ENCODE assay signal across 13 cellular contexts in genomic region chr3:124557433-124558232, GRCh38.
DNase-seq lines count a peak whose midpoint lies in the region; ATAC-seq, FAIRE-seq and TF ChIP-seq lines count a peak whose summit lies in the region.
"Had no signal": no experiment of that assay in that cellular context is flagged by ENCODE, and none has a peak within 500 bp of the region (broad histone marks: within the 10 kb centered on the region; RNA-seq: fewer than 3 reads in every experiment).

No MANE protein-coding gene starts in this region.

- H3K4me1 ChIP-seq in A549 = peaks cover 33% of the 10 kb centered on the region
- H3K4me1 ChIP-seq in upper lobe of right lung = peaks cover 17% of the 10 kb centered on the region
- peaks cover 0 to 32% (median 25%) of the 10 kb centered on the region in 9 donors for H3K4me1 ChIP-seq in heart right ventricle

- TF ChIP-seq POLR2A in A549 (IDR thresholded peaks at IDR 0.05; ENCODE audit: low read length) = no peak

- no peak for TF ChIP-seq EP300 in A549 (IDR thresholded peaks at IDR 0.05)
- TF ChIP-seq EP300 in Ishikawa (IDR thresholded peaks at IDR 0.05; ENCODE audit: borderline replicate concordance) = 0 out of 2 replicates have a peak, but pooled peaks have one; percentile 55

- H3K4me2 ChIP-seq in A549 = peak overlapping the region; percentile 29
- H3K4me2 ChIP-seq: GM23338 had no signal

- 33% methylated on average over 5 of the region's 5 CpGs for WGBS in A549 (ENCODE audit: missing lambda C conversion rate)
- WGBS in heart right ventricle, 2 donors = 36 to 39% methylated on average over 5 of the region's 5 CpGs

- no peaks in the 10 kb centered on the region for H3K36me3 ChIP-seq in SK-N-MC (ENCODE audit: insufficient read depth, low read length)
- H3K36me3 ChIP-seq in upper lobe of right lung = no peaks in the 10 kb centered on the region
- no peaks in the 10 kb centered on the region for H3K36me3 ChIP-seq in heart right ventricle

- H3K4me3 ChIP-seq in A549 (no peak overlapping the region), SK-N-MC (peak overlapping the region; percentile 17), fibroblast of mammary gland (ENCODE audit: control insufficient read depth, low read depth, low read length) (no peak overlapping the region), upper lobe of right lung (no peak overlapping the region), heart right ventricle (no peak overlapping the region)
- H3K4me3 ChIP-seq: GM23338 had no signal

- no peaks in the 10 kb centered on the region for H3K9me3 ChIP-seq in A549
- no peaks in the 10 kb centered on the region for H3K9me3 ChIP-seq in SK-N-MC (ENCODE audit: low read depth, low read length)
- H3K9me3 ChIP-seq in upper lobe of right lung = no peaks in the 10 kb centered on the region
- no peaks in the 10 kb centered on the region for H3K9me3 ChIP-seq in heart right ventricle

- POLR2A ChIA-PET in A549 (lab: Yijun Ruan, JAX) (no interaction called here), HEK293T (lab: Yijun Ruan, JAX) (no interaction called here)

- no peak for TF ChIP-seq CTCF in A549 (IDR thresholded peaks at IDR 0.05)
- no peak for TF ChIP-seq CTCF in fibroblast of mammary gland (conservative IDR thresholded peaks at IDR 0.05; ENCODE audit: control insufficient read depth, insufficient read depth, low read depth, low read length)
- TF ChIP-seq CTCF in upper lobe of right lung (IDR thresholded peaks at IDR 0.05) = no peak
- TF ChIP-seq CTCF in heart right ventricle (IDR thresholded peaks at IDR 0.05) = no peak

- H3K27ac ChIP-seq in A549 (peak overlapping the region in 1 of 2 experiments; percentile 75; a peak in 2 of 6 replicates), SK-N-MC (peak overlapping the region; percentile 78), upper lobe of right lung (no peak overlapping the region), heart right ventricle (no peak overlapping the region)

- FAIRE-seq in A549 (lab: Jason Lieb, UNC) = no peak

- no peak for ATAC-seq in A549
- no peak for ATAC-seq in upper lobe of right lung
- no peak for ATAC-seq in heart right ventricle
- ATAC-seq: activated CD8-positive, alpha-beta T cell treated with anti-CD3 and anti-CD28 coated beads for 36 hours; GM23338; right cardiac atrium had no signal

- CTCF ChIA-PET in A549 (lab: Yijun Ruan, JAX) = interaction anchor here (1.1 to 10.4 kb wide), 9 partner anchors 9 to 541 kb away, joined by 3 to 348 read pairs (median 8); no protein-coding TSS in a partner anchor
- CTCF ChIA-PET in HEK293T (lab: Yijun Ruan, JAX) = interaction anchor here (1.0 to 1.9 kb wide), 2 partner anchors 7 to 131 kb away, joined by 3 to 7 read pairs; no protein-coding TSS in a partner anchor

- H3K9ac ChIP-seq in SK-N-MC (ENCODE audit: insufficient read length) = no peak overlapping the region

- intact Hi-C loops in upper lobe of right lung (cut with DNase I) = loop anchor here (10.0 kb wide), 1 partner anchor 203 kb away; no protein-coding TSS in a partner anchor
- intact Hi-C loops in heart right ventricle (cut with DNase I) = loop anchor here in 7 of 10 donors (2.0 to 10.0 kb wide), 5 partner anchors 63 to 543 kb away; no protein-coding TSS in a partner anchor

- TF ChIP-seq RAD21 in A549 (conservative IDR thresholded peaks at IDR 0.05 in 1 of 2, IDR thresholded peaks at IDR 0.05 in 1 of 2) (no peak), Ishikawa (IDR thresholded peaks at IDR 0.05; ENCODE audit: low read depth) (no peak)

- no peak for DNase-seq in A549 (ENCODE audit: low read depth in 1 of 2, low spot score in 1 of 2)
- peak; percentile 55 for DNase-seq in SK-N-MC (ENCODE audit: low read depth, low spot score)
- DNase-seq in fibroblast of mammary gland (ENCODE audit: low read depth) = peak; percentile 57
- no peak for DNase-seq in RKO (ENCODE audit: low spot score)
- DNase-seq in HEK293T (ENCODE audit: extremely low spot score) = no peak
- no peak for DNase-seq in upper lobe of right lung
- no peak for DNase-seq in heart right ventricle
- DNase-seq: activated CD8-positive, alpha-beta T cell treated with anti-CD3 and anti-CD28 coated beads for 36 hours; AML-193; cerebellar nuclear complex; right cardiac atrium had no signal

- no peaks in the 10 kb centered on the region for H3K27me3 ChIP-seq in upper lobe of right lung
- H3K27me3 ChIP-seq in heart right ventricle = peaks cover 0 to 5% (median 0%) of the 10 kb centered on the region in 7 donors

TF ChIP-seq in A549, 52 proteins besides CTCF, POLR2A, EP300 and RAD21 (continues in another document):
- TF ChIP-seq, protein P1, sequence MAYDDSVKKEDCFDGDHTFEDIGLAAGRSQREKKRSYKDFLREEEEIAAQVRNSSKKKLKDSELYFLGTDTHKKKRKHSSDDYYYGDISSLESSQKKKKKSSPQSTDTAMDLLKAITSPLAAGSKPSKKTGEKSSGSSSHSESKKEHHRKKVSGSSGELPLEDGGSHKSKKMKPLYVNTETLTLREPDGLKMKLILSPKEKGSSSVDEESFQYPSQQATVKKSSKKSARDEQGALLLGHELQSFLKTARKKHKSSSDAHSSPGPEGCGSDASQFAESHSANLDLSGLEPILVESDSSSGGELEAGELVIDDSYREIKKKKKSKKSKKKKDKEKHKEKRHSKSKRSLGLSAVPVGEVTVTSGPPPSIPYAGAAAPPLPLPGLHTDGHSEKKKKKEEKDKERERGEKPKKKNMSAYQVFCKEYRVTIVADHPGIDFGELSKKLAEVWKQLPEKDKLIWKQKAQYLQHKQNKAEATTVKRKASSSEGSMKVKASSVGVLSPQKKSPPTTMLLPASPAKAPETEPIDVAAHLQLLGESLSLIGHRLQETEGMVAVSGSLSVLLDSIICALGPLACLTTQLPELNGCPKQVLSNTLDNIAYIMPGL (CRISPR knock-in tag; IDR thresholded peaks at IDR 0.05; ENCODE audit: borderline replicate concordance) = no peak
- no peak for TF ChIP-seq CHD2 (IDR thresholded peaks at IDR 0.05; ENCODE audit: low read length, partially characterized antibody)
- TF ChIP-seq ATOH8 (CRISPR knock-in tag; IDR thresholded peaks at IDR 0.05; ENCODE audit: low read depth) = no peak
- no peak for TF ChIP-seq SMC3 (IDR thresholded peaks at IDR 0.05)
- no peak for TF ChIP-seq CEBPB (IDR thresholded peaks at IDR 0.05)

TF ChIP-seq in Ishikawa, 13 proteins besides CTCF, POLR2A, EP300 and RAD21:
- TF ChIP-seq CREB1 (IDR thresholded peaks at IDR 0.05; ENCODE audit: low read depth) (no peak), TCF12 (IDR thresholded peaks at IDR 0.05; ENCODE audit: low read depth) (peak; percentile 74), NFIC (IDR thresholded peaks at IDR 0.05) (peak; percentile 95), TEAD4 (IDR thresholded peaks at IDR 0.05) (peak; percentile 84)
TF ChIP-seq in Ishikawa: peak in this region for 3.

TF ChIP-seq in HEK293T, 16 proteins besides CTCF, POLR2A, EP300 and RAD21:
- TF ChIP-seq ZNF384 (IDR thresholded peaks at IDR 0.05) (no peak), CTBP1 (IDR thresholded peaks at IDR 0.05; ENCODE audit: borderline replicate concordance) (no peak), PKNOX1 (IDR thresholded peaks at IDR 0.05) (no peak), LEF1 (IDR thresholded peaks at IDR 0.05; ENCODE audit: borderline replicate concordance) (no peak), ELF4 (IDR thresholded peaks at IDR 0.05) (no peak), TARDBP (IDR thresholded peaks at IDR 0.05) (no peak)

Comparison
In these comparisons a context has a peak if more than half of its experiments do, and no peak if none do; other contexts are left out.
1. DNase-seq: peak in SK-N-MC (single experiment) and fibroblast of mammary gland (single experiment); none in A549 (0 of 2), RKO (single experiment), HEK293T (single experiment), upper lobe of right lung (single experiment) and heart right ventricle (0 of 2).